ENCODE assay signal across 8 cellular contexts in the genomic region with DNA sequence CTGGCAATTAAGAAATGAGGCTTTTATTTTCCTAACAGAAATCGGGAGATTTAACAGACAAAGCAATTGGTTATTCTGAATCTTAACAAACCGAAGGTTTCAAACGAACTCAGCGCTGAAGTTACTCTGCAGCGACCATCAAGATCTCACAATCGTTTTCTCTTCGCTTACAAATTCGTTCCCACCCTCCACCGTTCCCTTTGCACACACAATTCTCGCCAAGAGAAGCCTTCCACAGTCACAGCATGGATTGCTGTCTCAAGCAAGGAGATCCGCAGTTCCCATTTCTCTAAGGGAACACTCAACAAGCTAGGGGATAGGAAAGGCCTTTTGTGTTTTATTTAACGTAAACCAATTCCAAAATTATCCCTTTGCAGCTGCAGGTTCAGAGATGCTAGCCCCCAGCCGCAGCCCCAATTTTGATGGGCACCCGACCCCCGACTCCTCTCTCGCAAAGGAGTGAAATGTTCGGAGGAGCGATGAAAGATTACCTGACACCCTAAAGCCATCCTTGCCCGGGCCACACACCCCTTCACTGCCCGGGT. TPM values are rescaled to one million over a fixed set of nuclear protein-coding genes. Genes with fewer than 3 reads are reported as not detected.
DNase-seq lines count a peak whose midpoint lies in the region; ATAC-seq and TF ChIP-seq lines count a peak whose summit lies in the region.

No MANE protein-coding gene starts in this region.

- no peaks in the 10 kb centered on the region for H3K9me3 ChIP-seq in lung (ENCODE audit: control insufficient read depth in 2 of 2, insufficient read depth in 1 of 2, low read length in 1 of 2)
- no peaks in the 10 kb centered on the region for H3K9me3 ChIP-seq in tibial nerve

- TF ChIP-seq CTCF in lung (IDR thresholded peaks at IDR 0.05; ENCODE audit: control extremely low read depth, extremely low read depth) (no peak), tibial nerve (IDR thresholded peaks at IDR 0.05) (no peak)

- H3K36me3 ChIP-seq in lung (ENCODE audit: control insufficient read depth in 2 of 2, insufficient read depth in 2 of 2, low read length in 2 of 2) (no peaks in the 10 kb centered on the region), tibial nerve (no peaks in the 10 kb centered on the region)

- peak; percentile 12 for DNase-seq in NCI-H2227 treated with DMSO at 0.1 percent for 48 hours (lab: John Stamatoyannopoulos, UW)
- peak; percentile 29 for DNase-seq in cerebellum (ENCODE audit: low spot score)
- DNase-seq in lung (ENCODE audit: low spot score), result no peak
- DNase-seq in tibial nerve (ENCODE audit: low spot score in 2 of 2), result peak in 1 of 2 donors; percentile 35
- no peak for DNase-seq in NCI-H446 (lab: John Stamatoyannopoulos, UW)
- DNase-seq in GM19238 (ENCODE audit: insufficient read length, low spot score), result no peak

- WGBS in lung, 2 donors, result 1% methylated on average over 20 of the region's 20 CpGs
- 1 to 2% methylated on average over 20 of the region's 20 CpGs for WGBS in tibial nerve, 2 donors

- H3K27ac ChIP-seq in lung (ENCODE audit: low read depth in 1 of 2, low read length in 1 of 2) (peak overlapping the region; percentile 90 to 92), tibial nerve (peak overlapping the region; percentile 72 to 99 (median 94))

- no peak for TF ChIP-seq POLR2A in tibial nerve (IDR thresholded peaks at IDR 0.05)

- no peak for TF ChIP-seq EP300 in tibial nerve (IDR thresholded peaks at IDR 0.05)

- peak overlapping the region; percentile 82 for H3K4me3 ChIP-seq in GM08714 (ENCODE audit: low read length)
- H3K4me3 ChIP-seq in lung, result peak overlapping the region; percentile 91
- H3K4me3 ChIP-seq in tibial nerve, result peak overlapping the region; percentile 73 to 99 (median 94)

- peaks cover 2 to 14% of the 10 kb centered on the region in 2 donors for H3K4me1 ChIP-seq in lung (ENCODE audit: control insufficient read depth in 2 of 2, insufficient read depth in 2 of 2, low read length in 2 of 2)
- peaks cover 0 to 46% (median 20%) of the 10 kb centered on the region in 4 donors for H3K4me1 ChIP-seq in tibial nerve

- H3K27me3 ChIP-seq in lung (ENCODE audit: control insufficient read depth, insufficient read depth), result no peaks in the 10 kb centered on the region
- H3K27me3 ChIP-seq in tibial nerve, result no peaks in the 10 kb centered on the region

- ATAC-seq in lung (ENCODE audit: insufficient read depth, low FRiP score) (no peak), HG03025 (IDR thresholded peaks at IDR 0.05; ENCODE audit: low FRiP score, unreplicated experiment) (no peak)

RNA-seq across cellular contexts. Expression of a gene that starts 0.8 kb away (rescaled TPM):
- total RNA-seq in cerebellum, result 35.7 TPM
- 10 to 100 TPM; 18.2 to 28.6 TPM for total RNA-seq in lung
- 10 to 100 TPM in 1 of 2 donors, 1 to 10 TPM in 1; 7.3 to 11.5 TPM for polyA plus RNA-seq in lung
- total RNA-seq in tibial nerve, result 10 to 100 TPM; 39.8 to 69.4 (median 54.4) TPM

RNA-seq across cellular contexts. Expression of a gene that starts 15.5 kb away (rescaled TPM):
- total RNA-seq in cerebellum (11.3 TPM), lung (100 to 1,000 TPM in 1 of 2 donors, 10 to 100 TPM in 1; 29.3 to 112 TPM), tibial nerve (10 to 100 TPM; 51.1 to 69.0 (median 59.6) TPM)
- 100 to 1,000 TPM in 1 of 2 donors, 10 to 100 TPM in 1; 66.2 to 114 TPM for polyA plus RNA-seq in lung

Comparison
In these comparisons a context has a peak if more than half of its experiments do, and no peak if none do; other contexts are left out.
1. DNase-seq: peak in NCI-H2227 treated with DMSO at 0.1 percent for 48 hours (single experiment) and cerebellum (single experiment); none in lung (single experiment), NCI-H446 (0 of 2) and GM19238 (single experiment).
2. Peak in every context shown above with its lines, with median percentiles within 50 percentile points of each other: H3K4me3 ChIP-seq.